Comparison of ENCODE assay signal across 8 cellular contexts in genomic region chr20:37461376-37461775, GRCh38.
"Had no signal": no experiment of that assay in that cellular context is flagged by ENCODE, and none has a peak within 500 bp of the region (broad histone marks: within the 10 kb centered on the region; RNA-seq: fewer than 3 reads in every experiment).

No MANE protein-coding gene starts in this region.

- H3K4me3 ChIP-seq: GM23248, GM23338 had no signal

- H3K9ac ChIP-seq: GM23248 had no signal

- ATAC-seq: GM23338, HCT116 had no signal

- H3K27ac ChIP-seq: GM23248 had no signal

- DNase-seq: GM23248, GOT3, H7, H9, HCEC 1CT, HFFc6 had no signal
